In the genomic region with DNA sequence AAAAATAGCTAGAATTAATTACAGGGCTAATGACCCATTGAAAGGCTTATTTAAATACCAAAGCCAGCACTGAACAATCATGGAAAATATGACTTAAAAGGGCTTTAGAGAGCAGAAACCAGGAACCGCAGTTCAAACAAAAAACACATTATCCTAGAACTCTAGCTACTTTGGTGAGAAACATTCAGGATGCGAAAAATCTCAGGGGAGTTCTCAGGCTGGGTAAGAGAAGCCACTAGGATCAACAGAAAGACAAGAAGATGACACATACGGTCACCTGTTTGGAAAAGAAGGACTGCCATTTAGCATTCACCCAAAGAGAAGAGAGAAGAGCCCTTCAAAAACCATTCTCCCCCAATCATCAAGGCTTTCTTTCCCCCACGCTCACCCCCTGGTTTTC, we compare ENCODE assay signal across 20 cellular contexts.
DNase-seq lines count a peak whose midpoint lies in the region; ATAC-seq and TF ChIP-seq lines count a peak whose summit lies in the region.
"Had no signal": no experiment of that assay in that cellular context is flagged by ENCODE, and none has a peak within 500 bp of the region (broad histone marks: within the 10 kb centered on the region; RNA-seq: fewer than 3 reads in every experiment).

No MANE protein-coding gene starts in this region.

- H3K27ac Mint-ChIP-seq in activated naive CD4-positive, alpha-beta T cell treated with anti-CD3 and anti-CD28 coated beads, Interleukin-2, amount 50 U/mL, for 24 hours, result peak overlapping the region; percentile 57
- no peak overlapping the region for H3K27ac Mint-ChIP-seq in activated naive CD4-positive, alpha-beta T cell treated with anti-CD3 and anti-CD28 coated beads, Interleukin-2, amount 50 U/mL, for 72 hours
- H3K27ac Mint-ChIP-seq in T-cell, result peak overlapping the region; percentile 66 to 92
- H3K27ac Mint-ChIP-seq: mesothelial cell of epicardium had no signal

- ATAC-seq in activated naive CD4-positive, alpha-beta T cell treated with anti-CD3 and anti-CD28 coated beads, Interleukin-2, amount 50 U/mL, for 72 hours, result no peak
- no peak for ATAC-seq in T-cell (replicated peaks in 1 of 4)
- ATAC-seq: esophagus mucosa had no signal

- H3K27me3 Mint-ChIP-seq in activated naive CD4-positive, alpha-beta T cell treated with anti-CD3 and anti-CD28 coated beads, Interleukin-2, amount 50 U/mL, for 24 hours, result no peaks in the 10 kb centered on the region
- no peaks in the 10 kb centered on the region for H3K27me3 Mint-ChIP-seq in T-cell

- CTCF ChIA-PET in T-cell (lab: Charles Lee), result interaction anchor here (0.6 to 1.9 kb wide), 12 partner anchors 11 to 1412 kb away, joined by 3 to 12 read pairs (median 6); no protein-coding TSS in a partner anchor

- no peak overlapping the region for H3K4me3 Mint-ChIP-seq in activated naive CD4-positive, alpha-beta T cell treated with anti-CD3 and anti-CD28 coated beads, Interleukin-2, amount 50 U/mL, for 24 hours
- no peak overlapping the region for H3K4me3 Mint-ChIP-seq in T-cell
- H3K4me3 Mint-ChIP-seq: mesothelial cell of epicardium had no signal

- TF ChIP-seq POLR2A in thyroid gland (IDR thresholded peaks at IDR 0.05), result no peak

- intact Hi-C loops in thyroid gland (cut with DNase I), result no loop called here

- H3K4me1 ChIP-seq in thyroid gland, result peaks cover 26 to 29% of the 10 kb centered on the region in 2 donors

- no peaks in the 10 kb centered on the region for H3K27me3 ChIP-seq in thyroid gland

- 85 to 90% methylated on average over 4 of the region's 4 CpGs for WGBS in thyroid gland, 2 donors

- no peaks in the 10 kb centered on the region for H3K9me3 ChIP-seq in thyroid gland
- H3K9me3 ChIP-seq: Caco-2 had no signal

- POLR2A ChIA-PET in T-cell (lab: Charles Lee), result interaction anchor here (0.6 to 1.4 kb wide), 4 partner anchors 26 to 266 kb away, joined by 4 to 6 read pairs (median 5); no protein-coding TSS in a partner anchor

- TF ChIP-seq CTCF in thyroid gland (IDR thresholded peaks at IDR 0.05) (no peak), foreskin fibroblast (IDR thresholded peaks at IDR 0.05; ENCODE audit: low read depth, low read length) (no peak)

- H3K36me3 Mint-ChIP-seq in activated naive CD4-positive, alpha-beta T cell treated with anti-CD3 and anti-CD28 coated beads, Interleukin-2, amount 50 U/mL, for 24 hours, result peaks cover 19% of the 10 kb centered on the region
- peaks cover 14 to 32% of the 10 kb centered on the region in 2 donors for H3K36me3 Mint-ChIP-seq in activated naive CD4-positive, alpha-beta T cell treated with anti-CD3 and anti-CD28 coated beads, Interleukin-2, amount 50 U/mL, for 72 hours
- H3K36me3 Mint-ChIP-seq in T-cell, result peaks cover 43% of the 10 kb centered on the region

- no peaks in the 10 kb centered on the region for H3K9me3 Mint-ChIP-seq in activated naive CD4-positive, alpha-beta T cell treated with anti-CD3 and anti-CD28 coated beads, Interleukin-2, amount 50 U/mL, for 24 hours
- no peaks in the 10 kb centered on the region for H3K9me3 Mint-ChIP-seq in activated naive CD4-positive, alpha-beta T cell treated with anti-CD3 and anti-CD28 coated beads, Interleukin-2, amount 50 U/mL, for 72 hours
- H3K9me3 Mint-ChIP-seq in T-cell, result peaks cover 0 to 7% (median 7%) of the 10 kb centered on the region in 3 donors

- H3K4me3 ChIP-seq in thyroid gland (replicated peaks in 1 of 3) (no peak overlapping the region), foreskin fibroblast (ENCODE audit: low read depth in 1 of 2, low read length in 2 of 2) (no peak overlapping the region)

- no peaks in the 10 kb centered on the region for H3K36me3 ChIP-seq in thyroid gland
- H3K36me3 ChIP-seq: WERI-Rb-1 had no signal

- H3K4me1 Mint-ChIP-seq in activated naive CD4-positive, alpha-beta T cell treated with anti-CD3 and anti-CD28 coated beads, Interleukin-2, amount 50 U/mL, for 24 hours, result peaks cover 96% of the 10 kb centered on the region
- peaks cover 91 to 97% (median 95%) of the 10 kb centered on the region in 3 donors for H3K4me1 Mint-ChIP-seq in T-cell

- no peak for DNase-seq in activated naive CD4-positive, alpha-beta T cell treated with anti-CD3 and anti-CD28 coated beads, Interleukin-2, amount 50 U/mL, for 72 hours (ENCODE audit: low spot score in 2 of 2)
- no peak for DNase-seq in T-cell
- peak; percentile 13 for DNase-seq in globus pallidus (ENCODE audit: low spot score)
- no peak for DNase-seq in cortex of kidney (lab: John Stamatoyannopoulos, UW)
- DNase-seq in thyroid gland, result no peak
- DNase-seq in foreskin fibroblast, result no peak
- DNase-seq: activated gamma-delta T cell; anterior cingulate cortex; Caco-2; central memory CD4-positive, alpha-beta T cell; EL; HCEC 1CT; NCI-H2029 treated with DMSO at 0.1 percent for 48 hours; NCI-H524 treated with DMSO at 0.1 percent for 48 hours; SHP77; stimulated activated CD8-positive, alpha-beta memory T cell treated with anti-CD3 and anti-CD28 coated beads, Interleukin-4, amount 100 ng/mL, for 48 hours; WERI-Rb-1 had no signal

- no peak overlapping the region for H3K27ac ChIP-seq in thyroid gland
- H3K27ac ChIP-seq: WERI-Rb-1 had no signal

Comparison
In these comparisons a context has a peak if more than half of its experiments do, and no peak if none do; other contexts are left out.
1. H3K27ac Mint-ChIP-seq: peak in activated naive CD4-positive, alpha-beta T cell treated with anti-CD3 and anti-CD28 coated beads, Interleukin-2, amount 50 U/mL, for 24 hours (single experiment) and T-cell (2 of 2); none in activated naive CD4-positive, alpha-beta T cell treated with anti-CD3 and anti-CD28 coated beads, Interleukin-2, amount 50 U/mL, for 72 hours (0 of 2).